Comparison of ENCODE assay signal across 8 cellular contexts in genomic region chr18:24427484-24427883, GRCh38. TPM values are rescaled to one million over a fixed set of nuclear protein-coding genes. Genes with fewer than 3 reads are reported as not detected.
DNase-seq lines count a peak whose midpoint lies in the region; ATAC-seq and TF ChIP-seq lines count a peak whose summit lies in the region.

No MANE protein-coding gene starts in this region.

- no peak overlapping the region; the same call in 1 of the 2 replicates for H3K9ac ChIP-seq in IMR-90 (ENCODE audit: low read depth, low read length)

- no peak overlapping the region for H2BK15ac ChIP-seq in IMR-90 (ENCODE audit: low read depth, low read length)

- H3K9me3 Mint-ChIP-seq in CD4-positive, alpha-beta memory T cell = peaks cover 0 to 13% (median 6%) of the 10 kb centered on the region in 8 donors
- peaks cover 8% of the 10 kb centered on the region for H3K9me3 Mint-ChIP-seq in memory B cell

- no peak overlapping the region for H4K91ac ChIP-seq in IMR-90 (ENCODE audit: insufficient read depth, low read depth, low read length)

- H3K27me3 ChIP-seq in CD4-positive, alpha-beta memory T cell (ENCODE audit: insufficient read depth, low read length) = no peaks in the 10 kb centered on the region
- no peaks in the 10 kb centered on the region for H3K27me3 ChIP-seq in IMR-90 (ENCODE audit: control insufficient read depth, insufficient read depth, low read length)

- CTCF ChIA-PET in CD4-positive, alpha-beta memory T cell (lab: Charles Lee; ENCODE audit: partially characterized antibody) = interaction anchor here (1.0 to 1.1 kb wide), 3 partner anchors 12 to 66 kb away, joined by 3 to 4 read pairs (median 3); no protein-coding TSS in a partner anchor
- CTCF ChIA-PET in IMR-90 (lab: Yijun Ruan, JAX) = no interaction called here

- H3K18ac ChIP-seq in IMR-90 (ENCODE audit: low read depth, low read length) = no peak overlapping the region

- no peak overlapping the region for H3K4ac ChIP-seq in IMR-90 (ENCODE audit: low read depth, low read length)

- no peak for TF ChIP-seq CTCF in IMR-90 (conservative IDR thresholded peaks at IDR 0.05; ENCODE audit: low read depth, low read length)

- ATAC-seq in IMR-90 (ENCODE audit: low read depth) (no peak), memory B cell (ENCODE audit: low read depth) (no peak), GM21367 (IDR thresholded peaks at IDR 0.05; ENCODE audit: unreplicated experiment) (no peak), GM21825 (IDR thresholded peaks at IDR 0.05; ENCODE audit: unreplicated experiment) (no peak), GM18858 (IDR thresholded peaks at IDR 0.05; ENCODE audit: unreplicated experiment) (no peak), HG02623 (IDR thresholded peaks at IDR 0.05; ENCODE audit: unreplicated experiment) (no peak)

- H3K36me3 ChIP-seq in CD4-positive, alpha-beta memory T cell (ENCODE audit: insufficient read depth, low read length) = no peaks in the 10 kb centered on the region
- peaks cover 3% of the 10 kb centered on the region; the same call in 1 of the 2 replicates for H3K36me3 ChIP-seq in IMR-90 (ENCODE audit: control insufficient read depth, insufficient read depth, low read length)

- TF ChIP-seq RAD21 in IMR-90 (IDR thresholded peaks at IDR 0.05; ENCODE audit: low read length) = no peak

- no peak overlapping the region for H3K27ac ChIP-seq in CD4-positive, alpha-beta memory T cell (ENCODE audit: low read depth, low read length)
- no peak overlapping the region for H3K27ac ChIP-seq in IMR-90 (ENCODE audit: insufficient read depth, low read length)

- peak overlapping the region; percentile 98 to 100; a peak in 3 of 4 replicates for H4K8ac ChIP-seq in IMR-90 (ENCODE audit: low read depth in 2 of 2, low read length in 2 of 2)

- H3K4me3 ChIP-seq in CD4-positive, alpha-beta memory T cell (ENCODE audit: low read length in 2 of 2) = no peak overlapping the region
- H3K4me3 ChIP-seq in IMR-90 (ENCODE audit: insufficient read depth, low read depth, low read length) = peak overlapping the region; percentile 94; the same call in 1 of the 2 replicates

- peak overlapping the region; percentile 100 for H3K4me2 ChIP-seq in IMR-90 (ENCODE audit: low read depth, low read length)

- H2AK5ac ChIP-seq in IMR-90 (ENCODE audit: low read depth, low read length) = peak overlapping the region; percentile 36; the same call in 1 of the 2 replicates

- peak overlapping the region; percentile 43; the same call in 1 of the 2 replicates for H3K23ac ChIP-seq in IMR-90 (ENCODE audit: low read depth, low read length)

- H4K20me1 ChIP-seq in IMR-90 (ENCODE audit: insufficient read depth, low read length) = no peaks in the 10 kb centered on the region

- peak overlapping the region; percentile 99; the same call in 1 of the 2 replicates for H4K5ac ChIP-seq in IMR-90 (ENCODE audit: low read depth, low read length)

- no TSS peak for BruUV-seq in IMR-90 (replicated peaks; lab: Mats Ljungman, UMichigan)

- no peak overlapping the region for H2BK5ac ChIP-seq in IMR-90 (ENCODE audit: low read depth, low read length, poor library complexity, severe bottlenecking)

- no peaks in the 10 kb centered on the region for H3K9me3 ChIP-seq in CD4-positive, alpha-beta memory T cell (ENCODE audit: control insufficient read depth in 1 of 2, low read length in 2 of 2)
- no peaks in the 10 kb centered on the region for H3K9me3 ChIP-seq in IMR-90 (ENCODE audit: control insufficient read depth, insufficient read depth, low read length)

- peaks cover 16 to 30% (median 18%) of the 10 kb centered on the region in 4 donors for H3K4me1 Mint-ChIP-seq in CD4-positive, alpha-beta memory T cell
- H3K4me1 Mint-ChIP-seq in memory B cell = peaks cover 3% of the 10 kb centered on the region

- WGBS in IMR-90 (ENCODE audit: extremely low coverage in 2 of 2, insufficient read length in 1 of 2), 2 experiments = no CpG with 5 or more reads among the region's 3 CpGs

- H3K4me3 Mint-ChIP-seq in CD4-positive, alpha-beta memory T cell = peak overlapping the region; percentile 84 to 95 (median 88)
- H3K4me3 Mint-ChIP-seq in memory B cell = peak overlapping the region; percentile 91

- peak overlapping the region; percentile 98; the same call in 1 of the 2 replicates for H3K14ac ChIP-seq in IMR-90 (replicated peaks; ENCODE audit: low read depth, low read length)

- H3K56ac ChIP-seq in IMR-90 (ENCODE audit: extremely low read depth, insufficient read depth, low read length) = peak overlapping the region; percentile 79; the same call in 1 of the 2 replicates

- intact Hi-C loops in CD4-positive, alpha-beta memory T cell (cut with micrococcal nuclease) = loop anchor here (2.0 kb wide), 1 partner anchor 31 kb away; the partner anchor contains the start of gene OSBPL1A
- intact Hi-C loops in IMR-90 (cut with micrococcal nuclease) = no loop called here

- no peak for TF ChIP-seq POLR2A in IMR-90 (IDR thresholded peaks at IDR 0.05; ENCODE audit: low read depth, low read length)

- dilution Hi-C loops in IMR-90 (cut with HindIII; ENCODE audit: low sequenced_read_pairs, unreplicated experiment) = no loop called here

- peaks cover 17% of the 10 kb centered on the region for H3K4me1 ChIP-seq in CD4-positive, alpha-beta memory T cell (ENCODE audit: insufficient read depth, low read length)
- no peaks in the 10 kb centered on the region; the same call in 1 of the 2 replicates for H3K4me1 ChIP-seq in IMR-90 (ENCODE audit: control insufficient read depth, insufficient read depth, low read length)

- H3K79me1 ChIP-seq in IMR-90 (ENCODE audit: low read depth in 1 of 2, low read length in 2 of 2) = peaks cover 19 to 26% of the 10 kb centered on the region in 2 experiments

- in situ Hi-C loops in IMR-90 (cut with MboI; ENCODE audit: low sequenced_read_pairs) = no loop called here

- H2BK120ac ChIP-seq in IMR-90 (ENCODE audit: low read depth, low read length) = no peak overlapping the region

- peak overlapping the region in 5 of 7 donors; percentile 45 to 92 (median 68) for H3K27ac Mint-ChIP-seq in CD4-positive, alpha-beta memory T cell
- peak overlapping the region; percentile 78 for H3K27ac Mint-ChIP-seq in memory B cell

- H3K27me3 Mint-ChIP-seq in CD4-positive, alpha-beta memory T cell = peaks cover 13 to 18% of the 10 kb centered on the region in 2 donors
- peaks cover 8% of the 10 kb centered on the region for H3K27me3 Mint-ChIP-seq in memory B cell

- no peak overlapping the region for H2AFZ ChIP-seq in IMR-90 (replicated peaks; ENCODE audit: low read length, poor library complexity)

- H3K36me3 Mint-ChIP-seq in CD4-positive, alpha-beta memory T cell = peaks cover 14 to 26% of the 10 kb centered on the region in 2 donors
- H3K36me3 Mint-ChIP-seq in memory B cell = peaks cover 17% of the 10 kb centered on the region

- DNase-seq in CD4-positive, alpha-beta memory T cell = no peak
- DNase-seq in IMR-90 (peak; percentile 19), astrocyte of the hippocampus (ENCODE audit: low read depth, low spot score) (peak; percentile 9), memory B cell (ENCODE audit: low spot score in 2 of 2) (no peak)

- no peak overlapping the region for H2AK9ac ChIP-seq in IMR-90 (replicated peaks; ENCODE audit: low read depth, low read length, poor library complexity)

- POLR2A ChIA-PET in CD4-positive, alpha-beta memory T cell (lab: Charles Lee; ENCODE audit: partially characterized antibody) = interaction anchor here (0.6 to 1.4 kb wide), 2 partner anchors 12 to 30 kb away, joined by 3 to 10 read pairs; partner anchors contain the start of gene OSBPL1A
- POLR2A ChIA-PET in IMR-90 (lab: Charles Lee; ENCODE audit: unreplicated experiment) = interaction anchor here (0.6 kb wide), 1 partner anchor 1602 kb away, joined by 3 read pairs; no protein-coding TSS in a partner anchor

- H2BK20ac ChIP-seq in IMR-90 (ENCODE audit: low read depth, low read length) = no peak overlapping the region

- peaks cover 3% of the 10 kb centered on the region for H3K9me1 ChIP-seq in IMR-90 (ENCODE audit: insufficient read depth, low read length)

TF ChIP-seq in IMR-90, 13 proteins besides CTCF, POLR2A, EP300 and RAD21:
- no peak for TF ChIP-seq ELK1 (IDR thresholded peaks at IDR 0.05; ENCODE audit: borderline replicate concordance, low read depth, low read length)
- no peak for TF ChIP-seq BHLHE40 (IDR thresholded peaks at IDR 0.05; ENCODE audit: low read depth, low read length)
- no peak for TF ChIP-seq MAFK (IDR thresholded peaks at IDR 0.05; ENCODE audit: low read depth, low read length)
- TF ChIP-seq FOS (IDR thresholded peaks at IDR 0.05; ENCODE audit: low read depth, low read length) = no peak
- TF ChIP-seq CEBPB (IDR thresholded peaks at IDR 0.05; ENCODE audit: low read depth, low read length) = no peak
- TF ChIP-seq MXI1 (IDR thresholded peaks at IDR 0.05; ENCODE audit: borderline replicate concordance, low read depth, low read length) = no peak
- no peak for TF ChIP-seq CHD1 (IDR thresholded peaks at IDR 0.05; ENCODE audit: low read depth, low read length)
- no peak for TF ChIP-seq NFE2L2 (IDR thresholded peaks at IDR 0.05; ENCODE audit: low read depth, low read length)

RNA-seq across cellular contexts. Expression of gene IMPACT, which starts 1.0 kb away (rescaled TPM):
- total RNA-seq in CD4-positive, alpha-beta memory T cell = 10 to 100 TPM; 12.5 to 14.5 TPM
- polyA plus RNA-seq in CD4-positive, alpha-beta memory T cell = 10 to 100 TPM; 15.5 to 20.9 TPM
- total RNA-seq in IMR-90 (2012; rRNA removed) = 11.8 and 26.4 TPM in 2 replicates
- polyA plus RNA-seq in IMR-90 (2012; rRNA removed) = 10.4 and 13.8 TPM in 2 replicates
- 2.1 and 3.2 TPM in 2 replicates for polyA plus RNA-seq in IMR-90 (2012; cell fraction: cytosol; rRNA removed)
- 3.1 and 10.1 TPM in 2 replicates for polyA plus RNA-seq in IMR-90 (2012; cell fraction: nucleus; rRNA removed; ENCODE audit: low replicate concordance)

RNA-seq across cellular contexts. Expression of gene OSBPL1A, which starts 29.9 kb away (rescaled TPM):
- total RNA-seq in CD4-positive, alpha-beta memory T cell = 1 to 10 TPM; 3.5 to 4.5 TPM
- polyA plus RNA-seq in CD4-positive, alpha-beta memory T cell = 1 to 10 TPM; 2.4 to 5.3 TPM
- total RNA-seq in IMR-90 (2012; rRNA removed) = 50.3 and 70.4 TPM in 2 replicates
- 26.9 and 29.4 TPM in 2 replicates for polyA plus RNA-seq in IMR-90 (2012; rRNA removed)
- 7.3 and 13.5 TPM in 2 replicates for polyA plus RNA-seq in IMR-90 (2012; cell fraction: cytosol; rRNA removed)
- 3.2 and 21.3 TPM in 2 replicates for polyA plus RNA-seq in IMR-90 (2012; cell fraction: nucleus; rRNA removed; ENCODE audit: low replicate concordance)

RNA-seq across cellular contexts. Expression of gene HRH4, which starts 33.0 kb away (rescaled TPM):
- total RNA-seq in CD4-positive, alpha-beta memory T cell = 1 to 10 TPM; 1.1 to 1.6 TPM
- polyA plus RNA-seq in CD4-positive, alpha-beta memory T cell = 1 to 10 TPM; 1.1 to 2.2 TPM
- not detected in 2 replicates for total RNA-seq in IMR-90 (2012; rRNA removed)
- not detected in 2 replicates for polyA plus RNA-seq in IMR-90 (2012; rRNA removed)
- polyA plus RNA-seq in IMR-90 (2012; cell fraction: cytosol; rRNA removed) = not detected in 2 replicates
- polyA plus RNA-seq in IMR-90 (2012; cell fraction: nucleus; rRNA removed; ENCODE audit: low replicate concordance) = 0.03 TPM in 1 of 2 replicates, not detected in the other

Comparison
In these comparisons a context has a peak if more than half of its experiments do, and no peak if none do; other contexts are left out.
1. DNase-seq: peak in IMR-90 (single experiment) and astrocyte of the hippocampus (single experiment); none in CD4-positive, alpha-beta memory T cell (0 of 5) and memory B cell (0 of 2).